In the genomic region with DNA sequence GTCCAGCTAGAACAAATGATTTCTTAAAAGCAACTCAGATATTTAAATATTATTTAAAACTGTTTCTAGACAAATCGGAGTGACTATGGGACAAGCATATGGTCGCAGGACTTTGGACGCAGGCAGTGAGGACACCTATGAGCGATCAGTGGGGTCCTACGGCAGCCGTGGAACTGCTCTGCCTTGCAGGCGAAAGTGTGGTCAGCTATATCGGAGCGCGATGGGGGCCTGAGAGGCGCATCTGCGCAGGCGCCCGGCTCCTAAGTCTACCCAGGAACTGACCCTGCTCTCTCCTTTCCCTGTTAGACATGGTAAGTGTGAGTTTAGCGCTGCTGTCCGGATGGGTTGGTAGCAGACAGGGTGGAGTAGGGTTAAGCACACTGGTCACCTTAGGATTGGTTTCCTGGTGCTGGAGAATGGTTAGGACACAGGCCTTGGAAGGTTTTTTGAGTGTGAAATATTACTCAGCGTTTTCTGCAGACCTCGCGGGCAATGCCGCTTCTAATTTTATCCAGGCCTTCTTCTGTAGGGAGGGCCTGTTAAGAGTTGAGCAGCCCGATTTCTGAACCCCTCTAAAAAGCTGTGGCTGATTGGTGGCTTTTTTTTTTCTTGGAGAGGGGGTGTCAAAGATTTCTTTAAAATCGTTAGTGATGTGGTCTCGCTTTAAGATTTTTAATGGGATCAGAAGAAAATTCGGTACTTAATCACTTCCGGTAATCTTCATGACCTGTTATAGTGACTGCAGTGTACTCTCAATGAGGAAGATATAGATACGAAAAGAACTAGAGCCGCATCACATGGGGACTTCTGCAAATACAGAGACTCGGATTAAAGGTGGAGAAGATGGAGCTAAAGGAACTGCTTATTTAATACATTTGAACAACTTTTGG, we compare ENCODE assay signal across 1 cellular context.
TF ChIP-seq lines count a peak whose summit lies in the region.

TSS of gene RABGGTB (plus strand) at position 293 of the 890 bp plus-strand sequence. CDS start at position 309, 16 bp downstream.

TF ChIP-seq in K562, 482 proteins besides CTCF, POLR2A, EP300 and RAD21 (continued from another document and continues in another):
- TF ChIP-seq TAF1 (IDR thresholded peaks at IDR 0.05; ENCODE audit: control insufficient read depth, extremely low read depth, insufficient read depth, low read length, severe bottlenecking) (peak; percentile 98), ZNF785 (CRISPR knock-in tag; IDR thresholded peaks at IDR 0.05) (no peak), ZNF316 (IDR thresholded peaks at IDR 0.05) (peak; percentile 90), FOXM1 (IDR thresholded peaks at IDR 0.05; ENCODE audit: low read depth) (0 out of 2 replicates have a peak, but pooled peaks have one; percentile 7), FOXM1 (CRISPR knock-in tag; IDR thresholded peaks at IDR 0.05; ENCODE audit: low read depth) (peak; percentile 54; the same call in 1 of the 2 replicates), THRAP3 (IDR thresholded peaks at IDR 0.05; ENCODE audit: borderline replicate concordance) (no peak), BMI1 (IDR thresholded peaks at IDR 0.05; ENCODE audit: low read length) (no peak), SETDB1 (IDR thresholded peaks at IDR 0.05; ENCODE audit: low read length) (no peak), HNRNPL (IDR thresholded peaks at IDR 0.05; ENCODE audit: low read depth, low read length) (no peak), NR0B1 (IDR thresholded peaks at IDR 0.05; ENCODE audit: partially characterized antibody) (no peak), ARHGAP35 (IDR thresholded peaks at IDR 0.05; ENCODE audit: partially characterized antibody) (no peak), NFE2L1 (tag; IDR thresholded peaks at IDR 0.05; ENCODE audit: borderline replicate concordance, low read depth) (no peak), TAF9B (IDR thresholded peaks at IDR 0.05; ENCODE audit: partially characterized antibody) (peak; percentile 88), TFAM (CRISPR knock-in tag; conservative IDR thresholded peaks at IDR 0.05) (no peak), NUFIP1 (IDR thresholded peaks at IDR 0.05; ENCODE audit: partially characterized antibody) (no peak), ZSCAN32 (CRISPR knock-in tag; IDR thresholded peaks at IDR 0.05) (no peak), IRF2 (CRISPR knock-in tag; IDR thresholded peaks at IDR 0.05) (no peak), MAFF (IDR thresholded peaks at IDR 0.05; ENCODE audit: low read length) (peak; percentile 49), PRMT5 (CRISPR knock-in tag; IDR thresholded peaks at IDR 0.05) (no peak), KAT2B (IDR thresholded peaks at IDR 0.05; ENCODE audit: low read depth, low read length) (no peak), LARP7 (IDR thresholded peaks at IDR 0.05) (no peak), CBX2 (IDR thresholded peaks at IDR 0.05; ENCODE audit: insufficient read depth, low read length, poor library complexity, severe bottlenecking) (no peak), RFX7 (CRISPR knock-in tag; IDR thresholded peaks at IDR 0.05) (0 out of 2 replicates have a peak, but pooled peaks have one; percentile 30), SAFB (IDR thresholded peaks at IDR 0.05; ENCODE audit: borderline replicate concordance, low read depth, low read length) (no peak), HDAC6 (IDR thresholded peaks at IDR 0.05; ENCODE audit: low read depth, low read length) (no peak), GTF2F1 (IDR thresholded peaks at IDR 0.05; ENCODE audit: low read depth, low read length) (peak; percentile 96), ZNF766 (CRISPR knock-in tag; conservative IDR thresholded peaks at IDR 0.05) (peak; percentile 74; the same call in 1 of the 2 replicates), HLTF (IDR thresholded peaks at IDR 0.05) (no peak), ZNF398 (CRISPR knock-in tag; IDR thresholded peaks at IDR 0.05) (no peak), PPARD (CRISPR knock-in tag; IDR thresholded peaks at IDR 0.05) (no peak), MYC (IDR thresholded peaks at IDR 0.05; ENCODE audit: low read depth, low read length) (peak; percentile 100), MYC (CRISPR knock-in tag; IDR thresholded peaks at IDR 0.05; ENCODE audit: borderline replicate concordance, low read depth) (peak; percentile 89; the same call in 1 of the 2 replicates), RBM17 (IDR thresholded peaks at IDR 0.05; ENCODE audit: borderline replicate concordance, low read depth, low read length) (no peak), MCM5 (IDR thresholded peaks at IDR 0.05; ENCODE audit: low read depth) (no peak), ZNF699 (CRISPR knock-in tag; IDR thresholded peaks at IDR 0.05; ENCODE audit: insufficient replicate concordance) (no peak)
- TF ChIP-seq, protein P1, sequence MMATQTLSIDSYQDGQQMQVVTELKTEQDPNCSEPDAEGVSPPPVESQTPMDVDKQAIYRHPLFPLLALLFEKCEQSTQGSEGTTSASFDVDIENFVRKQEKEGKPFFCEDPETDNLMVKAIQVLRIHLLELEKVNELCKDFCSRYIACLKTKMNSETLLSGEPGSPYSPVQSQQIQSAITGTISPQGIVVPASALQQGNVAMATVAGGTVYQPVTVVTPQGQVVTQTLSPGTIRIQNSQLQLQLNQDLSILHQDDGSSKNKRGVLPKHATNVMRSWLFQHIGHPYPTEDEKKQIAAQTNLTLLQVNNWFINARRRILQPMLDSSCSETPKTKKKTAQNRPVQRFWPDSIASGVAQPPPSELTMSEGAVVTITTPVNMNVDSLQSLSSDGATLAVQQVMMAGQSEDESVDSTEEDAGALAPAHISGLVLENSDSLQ (IDR thresholded peaks at IDR 0.05), result no peak
- TF ChIP-seq, protein P2, sequence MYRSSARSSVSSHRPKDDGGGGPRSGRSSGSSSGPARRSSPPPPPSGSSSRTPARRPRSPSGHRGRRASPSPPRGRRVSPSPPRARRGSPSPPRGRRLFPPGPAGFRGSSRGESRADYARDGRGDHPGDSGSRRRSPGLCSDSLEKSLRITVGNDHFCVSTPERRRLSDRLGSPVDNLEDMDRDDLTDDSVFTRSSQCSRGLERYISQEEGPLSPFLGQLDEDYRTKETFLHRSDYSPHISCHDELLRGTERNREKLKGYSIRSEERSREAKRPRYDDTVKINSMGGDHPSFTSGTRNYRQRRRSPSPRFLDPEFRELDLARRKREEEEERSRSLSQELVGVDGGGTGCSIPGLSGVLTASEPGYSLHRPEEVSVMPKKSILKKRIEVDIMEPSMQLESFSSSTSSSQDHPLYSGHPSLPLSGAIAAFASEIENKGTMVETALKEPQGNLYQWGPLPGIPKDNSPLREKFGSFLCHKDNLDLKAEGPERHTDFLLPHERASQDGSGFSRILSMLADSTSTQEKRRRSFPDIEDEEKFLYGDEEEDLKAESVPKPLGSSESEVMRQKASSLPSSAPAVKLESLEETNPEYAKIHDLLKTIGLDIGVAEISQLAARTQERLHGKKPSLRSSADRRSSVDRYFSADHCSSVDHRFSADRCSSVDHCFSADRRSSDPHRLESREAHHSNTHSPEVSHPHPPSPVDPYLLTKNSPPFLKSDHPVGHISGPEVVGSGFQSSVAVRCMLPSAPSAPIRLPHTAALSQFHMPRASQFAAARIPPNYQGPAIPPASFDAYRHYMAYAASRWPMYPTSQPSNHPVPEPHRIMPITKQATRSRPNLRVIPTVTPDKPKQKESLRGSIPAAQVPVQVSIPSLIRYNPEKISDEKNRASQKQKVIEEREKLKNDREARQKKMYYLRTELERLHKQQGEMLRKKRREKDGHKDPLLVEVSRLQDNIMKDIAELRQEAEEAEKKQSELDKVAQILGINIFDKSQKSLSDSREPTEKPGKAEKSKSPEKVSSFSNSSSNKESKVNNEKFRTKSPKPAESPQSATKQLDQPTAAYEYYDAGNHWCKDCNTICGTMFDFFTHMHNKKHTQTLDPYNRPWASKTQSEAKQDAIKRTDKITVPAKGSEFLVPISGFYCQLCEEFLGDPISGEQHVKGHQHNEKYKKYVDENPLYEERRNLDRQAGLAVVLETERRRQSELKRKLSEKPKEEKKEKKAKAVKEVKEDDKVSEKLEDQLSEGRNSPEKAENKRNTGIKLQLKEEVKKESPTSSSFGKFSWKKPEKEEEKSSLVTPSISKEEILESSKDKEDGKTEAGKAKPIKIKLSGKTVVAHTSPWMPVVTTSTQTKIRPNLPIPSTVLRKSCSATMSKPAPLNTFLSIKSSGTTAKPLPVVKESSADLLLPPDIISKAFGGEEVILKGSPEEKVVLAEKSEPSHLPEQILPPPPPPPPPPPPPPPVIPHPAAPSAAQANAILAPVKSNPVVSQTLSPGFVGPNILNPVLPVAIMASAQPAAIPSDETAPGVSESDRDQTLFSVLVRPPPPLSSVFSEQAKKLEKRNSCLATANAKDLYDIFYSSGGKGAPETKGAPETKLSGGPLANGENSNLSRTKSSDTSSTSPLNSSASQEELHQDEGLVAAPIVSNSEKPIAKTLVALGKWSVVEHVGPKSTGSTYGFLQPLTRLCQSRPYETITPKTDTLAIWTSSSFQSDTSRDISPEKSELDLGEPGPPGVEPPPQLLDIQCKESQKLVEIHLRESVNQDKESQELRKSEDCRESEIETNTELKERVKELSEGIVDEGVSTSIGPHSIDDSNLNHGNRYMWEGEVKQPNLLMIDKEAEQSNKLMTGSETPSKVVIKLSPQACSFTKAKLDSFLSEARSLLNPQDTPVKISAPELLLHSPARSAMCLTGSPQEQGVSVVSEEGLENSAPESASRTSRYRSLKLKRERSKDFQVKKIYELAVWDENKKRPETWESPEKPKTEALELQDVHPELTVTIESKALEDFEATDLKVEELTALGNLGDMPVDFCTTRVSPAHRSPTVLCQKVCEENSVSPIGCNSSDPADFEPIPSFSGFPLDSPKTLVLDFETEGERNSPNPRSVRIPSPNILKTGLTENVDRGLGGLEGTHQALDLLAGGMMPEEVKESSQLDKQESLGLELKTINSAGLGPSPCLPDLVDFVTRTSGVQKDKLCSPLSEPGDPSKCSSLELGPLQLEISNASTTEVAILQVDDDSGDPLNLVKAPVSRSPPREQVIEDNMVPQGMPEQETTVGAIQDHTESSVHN (IDR thresholded peaks at IDR 0.05; ENCODE audit: borderline replicate concordance in 1 of 2, low read depth in 1 of 2), result no peak
- TF ChIP-seq, protein P3, sequence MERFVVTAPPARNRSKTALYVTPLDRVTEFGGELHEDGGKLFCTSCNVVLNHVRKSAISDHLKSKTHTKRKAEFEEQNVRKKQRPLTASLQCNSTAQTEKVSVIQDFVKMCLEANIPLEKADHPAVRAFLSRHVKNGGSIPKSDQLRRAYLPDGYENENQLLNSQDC (CRISPR knock-in tag; IDR thresholded peaks at IDR 0.05), result peak; percentile 89
- TF ChIP-seq, protein P4, sequence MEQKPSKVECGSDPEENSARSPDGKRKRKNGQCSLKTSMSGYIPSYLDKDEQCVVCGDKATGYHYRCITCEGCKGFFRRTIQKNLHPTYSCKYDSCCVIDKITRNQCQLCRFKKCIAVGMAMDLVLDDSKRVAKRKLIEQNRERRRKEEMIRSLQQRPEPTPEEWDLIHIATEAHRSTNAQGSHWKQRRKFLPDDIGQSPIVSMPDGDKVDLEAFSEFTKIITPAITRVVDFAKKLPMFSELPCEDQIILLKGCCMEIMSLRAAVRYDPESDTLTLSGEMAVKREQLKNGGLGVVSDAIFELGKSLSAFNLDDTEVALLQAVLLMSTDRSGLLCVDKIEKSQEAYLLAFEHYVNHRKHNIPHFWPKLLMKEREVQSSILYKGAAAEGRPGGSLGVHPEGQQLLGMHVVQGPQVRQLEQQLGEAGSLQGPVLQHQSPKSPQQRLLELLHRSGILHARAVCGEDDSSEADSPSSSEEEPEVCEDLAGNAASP (IDR thresholded peaks at IDR 0.05), result no peak
- TF ChIP-seq, protein P5, sequence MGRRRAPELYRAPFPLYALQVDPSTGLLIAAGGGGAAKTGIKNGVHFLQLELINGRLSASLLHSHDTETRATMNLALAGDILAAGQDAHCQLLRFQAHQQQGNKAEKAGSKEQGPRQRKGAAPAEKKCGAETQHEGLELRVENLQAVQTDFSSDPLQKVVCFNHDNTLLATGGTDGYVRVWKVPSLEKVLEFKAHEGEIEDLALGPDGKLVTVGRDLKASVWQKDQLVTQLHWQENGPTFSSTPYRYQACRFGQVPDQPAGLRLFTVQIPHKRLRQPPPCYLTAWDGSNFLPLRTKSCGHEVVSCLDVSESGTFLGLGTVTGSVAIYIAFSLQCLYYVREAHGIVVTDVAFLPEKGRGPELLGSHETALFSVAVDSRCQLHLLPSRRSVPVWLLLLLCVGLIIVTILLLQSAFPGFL (CRISPR knock-in tag; IDR thresholded peaks at IDR 0.05), result no peak
- TF ChIP-seq, protein P6, sequence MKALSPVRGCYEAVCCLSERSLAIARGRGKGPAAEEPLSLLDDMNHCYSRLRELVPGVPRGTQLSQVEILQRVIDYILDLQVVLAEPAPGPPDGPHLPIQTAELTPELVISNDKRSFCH (CRISPR knock-in tag; IDR thresholded peaks at IDR 0.05), result no peak
- TF ChIP-seq, protein P6 (tag; IDR thresholded peaks at IDR 0.05), result no peak
